In genomic region chr1:225810579-225811538, GRCh38 we compare ENCODE assay signal across 8 cellular contexts. TPM values are rescaled to one million over a fixed set of nuclear protein-coding genes. Genes with fewer than 3 reads are reported as not detected.
DNase-seq lines count a peak whose midpoint lies in the region; ATAC-seq and TF ChIP-seq lines count a peak whose summit lies in the region.
"Not testable (repeated sequence)": the region's sequence is repeated elsewhere in the genome, so short reads cannot be mapped to it uniquely, and the experiment has no call there.

No MANE protein-coding gene starts in this region.

- not testable (repeated sequence) for H4K20me1 ChIP-seq in hepatocyte (ENCODE audit: insufficient read depth, poor library complexity, severe bottlenecking)

- ATAC-seq in mucosa of descending colon = peak; percentile 31

- H3K4me3 Mint-ChIP-seq in activated T-cell treated with anti-CD3 and anti-CD28 coated beads, Interleukin-2, amount 50 U/mL, for 24 hours = peak overlapping the region; percentile 72

- H3K9ac ChIP-seq in colonic mucosa (ENCODE audit: low read depth in 2 of 2, low read length in 2 of 2) = peak overlapping the region; percentile 76 to 83
- peak overlapping the region; percentile 84 for H3K9ac ChIP-seq in skeletal muscle satellite cell (ENCODE audit: low read depth, low read length)

- not testable (repeated sequence) for DNase-seq in A673 (ENCODE audit: low spot score); activated T-cell treated with anti-CD3 and anti-CD28 coated beads, Interleukin-2, amount 50 U/mL, for 24 hours
- peak; percentile 4 for DNase-seq in NCI-H748 (lab: John Stamatoyannopoulos, UW; ENCODE audit: unreplicated experiment)
- peak; percentile 69 for DNase-seq in colonic mucosa
- peak; percentile 60 for DNase-seq in hepatocyte (ENCODE audit: low spot score)
- peak in 2 of 3 donors; percentile 62 to 65 for DNase-seq in mucosa of descending colon

- peaks cover 15% of the 10 kb centered on the region for H3K4me1 Mint-ChIP-seq in activated T-cell treated with anti-CD3 and anti-CD28 coated beads, Interleukin-2, amount 50 U/mL, for 24 hours (ENCODE audit: low read depth)

- H3K36me3 ChIP-seq in A673 (ENCODE audit: insufficient read depth, low read length, poor library complexity, severe bottlenecking); colonic mucosa; hepatocyte (replicated peaks; ENCODE audit: insufficient read depth, low read depth); mucosa of descending colon (ENCODE audit: low read depth); skeletal muscle satellite cell (ENCODE audit: insufficient read depth, low read length): not testable (repeated sequence)

- H3K4me2 ChIP-seq in hepatocyte (peak overlapping the region; percentile 97), skeletal muscle satellite cell (ENCODE audit: low read length) (peak overlapping the region; percentile 90)

- H3K36me3 Mint-ChIP-seq in activated T-cell treated with anti-CD3 and anti-CD28 coated beads, Interleukin-2, amount 50 U/mL, for 24 hours (ENCODE audit: low read depth) = not testable (repeated sequence)

- H3K27ac ChIP-seq in A673 (ENCODE audit: low read depth, low read length, poor library complexity, severe bottlenecking) (peak overlapping the region; percentile 62), colonic mucosa (peak overlapping the region; percentile 58), hepatocyte (peak overlapping the region; percentile 80)

- not testable (repeated sequence) for H3K27me3 Mint-ChIP-seq in activated T-cell treated with anti-CD3 and anti-CD28 coated beads, Interleukin-2, amount 50 U/mL, for 24 hours

- H3K9me3 ChIP-seq in A673 (ENCODE audit: low read depth, low read length, poor library complexity, severe bottlenecking); colonic mucosa; hepatocyte (ENCODE audit: low read depth); mucosa of descending colon; skeletal muscle satellite cell (replicated peaks; ENCODE audit: low read length): not testable (repeated sequence)

- H3K4me1 ChIP-seq in A673 (ENCODE audit: insufficient read depth, low read length, poor library complexity, severe bottlenecking) (peaks cover 38% of the 10 kb centered on the region), colonic mucosa (peaks cover 18% of the 10 kb centered on the region), hepatocyte (ENCODE audit: insufficient read depth) (peaks cover 30% of the 10 kb centered on the region), mucosa of descending colon (ENCODE audit: low read depth) (peaks cover 22% of the 10 kb centered on the region), skeletal muscle satellite cell (ENCODE audit: control insufficient read depth, insufficient read depth, low read length) (peaks cover 25% of the 10 kb centered on the region)

- H3K9me3 Mint-ChIP-seq in activated T-cell treated with anti-CD3 and anti-CD28 coated beads, Interleukin-2, amount 50 U/mL, for 24 hours = not testable (repeated sequence)

- CTCF ChIA-PET in A673 (lab: Charles Lee) = interaction anchor here (1.2 kb wide), 1 partner anchor 312 kb away, joined by 3 read pairs; no protein-coding TSS in a partner anchor

- H3K4me3 ChIP-seq in A673 (ENCODE audit: low read depth, low read length, poor library complexity, severe bottlenecking) (peak overlapping the region; percentile 63), GM12875 (ENCODE audit: low read depth, low read length) (peak overlapping the region; percentile 52), colonic mucosa (peak overlapping the region; percentile 64), hepatocyte (peak overlapping the region; percentile 87), mucosa of descending colon (peak overlapping the region; percentile 42), skeletal muscle satellite cell (ENCODE audit: low read length) (peak overlapping the region; percentile 83)

- not testable (repeated sequence) for H3K27ac Mint-ChIP-seq in activated T-cell treated with anti-CD3 and anti-CD28 coated beads, Interleukin-2, amount 50 U/mL, for 24 hours

- TSS peak; percentile 46 for BruUV-seq in A673 (replicated peaks; lab: Mats Ljungman, UMichigan)

- not testable (repeated sequence) for H3K27me3 ChIP-seq in A673 (replicated peaks; ENCODE audit: insufficient read depth, low read depth, low read length, poor library complexity); colonic mucosa; hepatocyte; skeletal muscle satellite cell (ENCODE audit: control insufficient read depth, insufficient read depth, low read length)

- H3K9me2 ChIP-seq in hepatocyte (replicated peaks; ENCODE audit: insufficient read depth) = not testable (repeated sequence)

- WGBS in hepatocyte (ENCODE audit: low lambda C conversion rate, missing lambda C conversion rate) = 8% methylated on average over 29 of the region's 29 CpGs

- intact Hi-C loops in A673 (cut with micrococcal nuclease; ENCODE audit: unreplicated experiment) = loop anchor here (5.0 kb wide), 1 partner anchor 34 kb away; the partner anchor contains the start of gene SRP9
- intact Hi-C loops in colonic mucosa (cut with DNase I); mucosa of descending colon (cut with DNase I, micrococcal nuclease): not testable (repeated sequence)

- peaks cover 40% of the 10 kb centered on the region for H3K79me2 ChIP-seq in hepatocyte

- peak overlapping the region; percentile 55 for H2AFZ ChIP-seq in hepatocyte

- TF ChIP-seq CTCF in A673 (conservative IDR thresholded peaks at IDR 0.05; ENCODE audit: low read depth, low read length); GM12875 (IDR thresholded peaks at IDR 0.05; ENCODE audit: borderline replicate concordance, insufficient read depth, low read depth, low read length); colonic mucosa (IDR thresholded peaks at IDR 0.05); hepatocyte (IDR thresholded peaks at IDR 0.05; ENCODE audit: poor library complexity); mucosa of descending colon (IDR thresholded peaks at IDR 0.05): not testable (repeated sequence)

- POLR2A ChIA-PET in A673 (lab: Charles Lee; ENCODE audit: low non-redundant PET) = not testable (repeated sequence)

RNA-seq across cellular contexts. Expression of gene EPHX1, which starts 0.9 kb away (rescaled TPM):
- 22.4 and 22.8 TPM in 2 replicates for total RNA-seq in A673 (2021)
- 10 to 100 TPM; 58.0 to 61.9 TPM for total RNA-seq in colonic mucosa
- total RNA-seq in hepatocyte = 122 and 133 TPM in 2 replicates
- 102 and 138 TPM in 2 replicates for polyA plus RNA-seq in hepatocyte
- 10 to 100 TPM; 48.8 to 86.3 (median 68.0) TPM for total RNA-seq in mucosa of descending colon
- total RNA-seq in skeletal muscle satellite cell (2012; rRNA removed) = 16.4 and 33.5 TPM in 2 replicates

RNA-seq across cellular contexts. Expression of gene SRP9, which starts 33.2 kb away (rescaled TPM):
- total RNA-seq in A673 (2021) (486 and 491 TPM in 2 replicates), colonic mucosa (100 to 1,000 TPM; 233 to 264 TPM), hepatocyte (414 and 445 TPM in 2 replicates), mucosa of descending colon (100 to 1,000 TPM; 168 to 208 (median 187) TPM)
- polyA plus RNA-seq in hepatocyte = 309 and 360 TPM in 2 replicates
- total RNA-seq in skeletal muscle satellite cell (2012; rRNA removed) = 202 and 253 TPM in 2 replicates
